Comparison of ENCODE assay signal across 8 cellular contexts in genomic region chr7:123534383-123535260, GRCh38. TPM values are rescaled to one million over a fixed set of nuclear protein-coding genes. Genes with fewer than 3 reads are reported as not detected.
DNase-seq lines count a peak whose midpoint lies in the region; ATAC-seq and TF ChIP-seq lines count a peak whose summit lies in the region.

TSS of gene IQUB (minus strand) at chr7:123534595. CDS start at chr7:123512340, 22,255 bp downstream.

- ATAC-seq in GM18868 (IDR thresholded peaks at IDR 0.05; ENCODE audit: unreplicated experiment): peak; percentile 80
- ATAC-seq in HG03103 (IDR thresholded peaks at IDR 0.05; ENCODE audit: low read depth, unreplicated experiment): peak; percentile 71

- TF ChIP-seq CTCF in A673 (conservative IDR thresholded peaks at IDR 0.05; ENCODE audit: low read depth, low read length) (no peak), VCaP (conservative IDR thresholded peaks at IDR 0.05) (no peak), breast epithelium (IDR thresholded peaks at IDR 0.05) (no peak)

- H3K4me1 ChIP-seq in A673 (ENCODE audit: insufficient read depth, low read length, poor library complexity, severe bottlenecking) (peaks cover 29% of the 10 kb centered on the region), breast epithelium (no peaks in the 10 kb centered on the region)

- peak; percentile 97 for DNase-seq in A673 (ENCODE audit: low spot score)
- DNase-seq in NCI-H2171 treated with DMSO at 0.1 percent for 48 hours (lab: John Stamatoyannopoulos, UW): peak; percentile 98
- peak; percentile 96 to 99 for DNase-seq in breast epithelium (ENCODE audit: low spot score in 2 of 2)
- peak; percentile 92 for DNase-seq in iPS-NIHi11 (ENCODE audit: low spot score)

- TF ChIP-seq POLR2A in breast epithelium (IDR thresholded peaks at IDR 0.05): no peak

- no TSS peak for BruUV-seq in A673 (replicated peaks; lab: Mats Ljungman, UMichigan)

- H3K4me3 ChIP-seq in A673 (ENCODE audit: low read depth, low read length, poor library complexity, severe bottlenecking) (peak within 1 kb of the TSS; percentile 63), breast epithelium (peak within 1 kb of the TSS; percentile 53 to 68 (median 65)), skin epidermis (peak within 1 kb of the TSS; percentile 44 to 62 (median 47))

- H3K27me3 ChIP-seq in A673 (replicated peaks; ENCODE audit: insufficient read depth, low read depth, low read length, poor library complexity) (peaks cover 8% of the 10 kb centered on the region), breast epithelium (no peaks in the 10 kb centered on the region)

- H3K36me3 ChIP-seq in A673 (ENCODE audit: insufficient read depth, low read length, poor library complexity, severe bottlenecking) (no peaks in the 10 kb centered on the region), breast epithelium (no peaks in the 10 kb centered on the region)

- CTCF ChIA-PET in A673 (lab: Charles Lee): interaction anchor here (1.3 kb wide), 1 partner anchor 40 kb away, joined by 4 read pairs; no protein-coding TSS in a partner anchor

- H3K27ac ChIP-seq in A673 (ENCODE audit: low read depth, low read length, poor library complexity, severe bottlenecking): peak within 1 kb of the TSS; percentile 84
- H3K27ac ChIP-seq in VCaP: peak within 1 kb of the TSS; percentile 71
- peak within 1 kb of the TSS; percentile 93 to 97 for H3K27ac ChIP-seq in breast epithelium
- peak within 1 kb of the TSS in 20 of 21 experiments; percentile 15 to 90 (median 72) for H3K27ac ChIP-seq in skin epidermis

- no peaks in the 10 kb centered on the region for H3K9me3 ChIP-seq in A673 (ENCODE audit: low read depth, low read length, poor library complexity, severe bottlenecking)
- H3K9me3 ChIP-seq in breast epithelium: no peaks in the 10 kb centered on the region

- intact Hi-C loops in A673 (cut with micrococcal nuclease; ENCODE audit: unreplicated experiment): no loop called here
- intact Hi-C loops in breast epithelium (cut with DNase I; ENCODE audit: low total_unique reads): no loop called here

- POLR2A ChIA-PET in A673 (lab: Charles Lee; ENCODE audit: low non-redundant PET): interaction anchor here (0.6 kb wide), 1 partner anchor 330 kb away, joined by 4 read pairs; no protein-coding TSS in a partner anchor

RNA-seq across cellular contexts. Expression of gene IQUB, which starts in this region (rescaled TPM):
- 0.20 and 0.62 TPM in 2 replicates for total RNA-seq in A673 (2021)
- total RNA-seq in breast epithelium: 1 to 10 TPM in 2 of 3 donors, under 1 TPM in 1; 0.32 to 8.2 (median 3.3) TPM

Comparison
In these comparisons a context has a peak if more than half of its experiments do, and no peak if none do; other contexts are left out.
1. Peak in every context shown above with its lines: DNase-seq, ATAC-seq, H3K4me3 ChIP-seq and H3K27ac ChIP-seq.
2. Peak in DNase-seq, H3K4me3 ChIP-seq and H3K27ac ChIP-seq in A673; RNA of the gene not detected or under 1 TPM.